ENCODE assay signal across 22 cellular contexts in genomic region chr20:10706460-10706811, GRCh38. TPM values are rescaled to one million over a fixed set of nuclear protein-coding genes. Genes with fewer than 3 reads are reported as not detected.
"Had no signal": no experiment of that assay in that cellular context is flagged by ENCODE, and none has a peak within 500 bp of the region (broad histone marks: within the 10 kb centered on the region; RNA-seq: fewer than 3 reads in every experiment).

No MANE protein-coding gene starts in this region.

- H3K4me3 Mint-ChIP-seq: activated B cell treated with CpG ODN at 0.5 μM for 24 hours; activated CD4-positive, alpha-beta memory T cell treated with anti-CD3 and anti-CD28 coated beads for 36 hours; activated naive CD4-positive, alpha-beta T cell treated with anti-CD3 and anti-CD28 coated beads, Interleukin-2, amount 10 ng/mL, durations not matched to agents 7 days and 5 days; brain; memory B cell; stimulated activated effector memory CD8-positive, alpha-beta T cell treated with anti-CD3 and anti-CD28 coated beads, Interleukin-12 subunit alpha, Interleukin-12 subunit beta, amount 100 ng/mL, for 72 hours; T-helper 17 cell; type B pancreatic cell had no signal

- H3K27me3 Mint-ChIP-seq: activated B cell treated with CpG ODN at 0.5 μM for 24 hours had no signal

- H3K27ac ChIP-seq: esophagus muscularis mucosa, gastrocnemius medialis, vagina had no signal

- H3K9me3 Mint-ChIP-seq: activated B cell treated with CpG ODN at 0.5 μM for 24 hours; activated naive CD4-positive, alpha-beta T cell treated with anti-CD3 and anti-CD28 coated beads, Interleukin-2, amount 10 ng/mL, durations not matched to agents 7 days and 5 days; type B pancreatic cell had no signal

- H3K27me3 ChIP-seq: esophagus muscularis mucosa, gastrocnemius medialis, vagina had no signal

- H3K27ac Mint-ChIP-seq: activated B cell treated with CpG ODN at 0.5 μM for 24 hours; activated CD4-positive, alpha-beta memory T cell treated with anti-CD3 and anti-CD28 coated beads for 36 hours; activated naive CD4-positive, alpha-beta T cell treated with anti-CD3 and anti-CD28 coated beads, Interleukin-2, amount 10 ng/mL, durations not matched to agents 7 days and 5 days; brain; memory B cell; stimulated activated effector memory CD8-positive, alpha-beta T cell treated with anti-CD3 and anti-CD28 coated beads, Interleukin-12 subunit alpha, Interleukin-12 subunit beta, amount 100 ng/mL, for 72 hours; T-helper 17 cell; type B pancreatic cell had no signal

- ATAC-seq: gastrocnemius medialis, sciatic nerve, T-helper 17 cell had no signal

- H3K4me1 ChIP-seq: esophagus muscularis mucosa, gastrocnemius medialis, vagina had no signal

- DNase-seq: activated B cell treated with CpG ODN at 0.5 μM for 24 hours; activated CD4-positive, alpha-beta memory T cell treated with anti-CD3 and anti-CD28 coated beads for 36 hours; activated effector memory CD4-positive, alpha-beta T cell treated with Interleukin-2 at 50 U/mL for 16 hours; activated naive CD4-positive, alpha-beta T cell treated with anti-CD3 and anti-CD28 coated beads, Interleukin-2, amount 10 ng/mL, durations not matched to agents 7 days and 5 days; activated T-cell treated with anti-CD3 and anti-CD28 coated beads, Interleukin-2, amount 50 U/mL, for 48 hours; caudate nucleus; dermis blood vessel endothelial cell; effector memory CD4-positive, alpha-beta T cell; gastrocnemius medialis; hippocampal formation; occipital lobe; posterior cingulate gyrus; small intestine; stimulated activated CD4-positive, alpha-beta T cell treated with anti-CD3 and anti-CD28 coated beads, Interleukin-2, amount 100 ng/mL, for 24 hours; T-helper 17 cell had no signal

- H3K9me3 ChIP-seq: esophagus muscularis mucosa, gastrocnemius medialis, vagina had no signal

- H3K36me3 ChIP-seq: esophagus muscularis mucosa, gastrocnemius medialis, vagina had no signal

- H3K4me1 Mint-ChIP-seq: activated B cell treated with CpG ODN at 0.5 μM for 24 hours; activated naive CD4-positive, alpha-beta T cell treated with anti-CD3 and anti-CD28 coated beads, Interleukin-2, amount 10 ng/mL, durations not matched to agents 7 days and 5 days; memory B cell; stimulated activated effector memory CD8-positive, alpha-beta T cell treated with anti-CD3 and anti-CD28 coated beads, Interleukin-12 subunit alpha, Interleukin-12 subunit beta, amount 100 ng/mL, for 72 hours; T-helper 17 cell had no signal

- H3K36me3 Mint-ChIP-seq: activated CD4-positive, alpha-beta memory T cell treated with anti-CD3 and anti-CD28 coated beads for 36 hours; activated naive CD4-positive, alpha-beta T cell treated with anti-CD3 and anti-CD28 coated beads, Interleukin-2, amount 10 ng/mL, durations not matched to agents 7 days and 5 days; brain; memory B cell; stimulated activated effector memory CD8-positive, alpha-beta T cell treated with anti-CD3 and anti-CD28 coated beads, Interleukin-12 subunit alpha, Interleukin-12 subunit beta, amount 100 ng/mL, for 72 hours had no signal

- H3K4me3 ChIP-seq: esophagus muscularis mucosa, gastrocnemius medialis, vagina had no signal

RNA-seq across cellular contexts. Expression of gene JAG1, which starts 32.6 kb away (rescaled TPM):
- total RNA-seq: activated B cell treated with CpG ODN at 0.5 μM for 24 hours had no signal
